Comparison of ENCODE assay signal across 21 cellular contexts in genomic region chr16:48659940-48660339, GRCh38. TPM values are rescaled to one million over a fixed set of nuclear protein-coding genes. Genes with fewer than 3 reads are reported as not detected.
DNase-seq lines count a peak whose midpoint lies in the region; ATAC-seq, FAIRE-seq and TF ChIP-seq lines count a peak whose summit lies in the region.
"Had no signal": no experiment of that assay in that cellular context is flagged by ENCODE, and none has a peak within 500 bp of the region (broad histone marks: within the 10 kb centered on the region; RNA-seq: fewer than 3 reads in every experiment).

No MANE protein-coding gene starts in this region.

- intact Hi-C loops in kidney (cut with DNase I) (no loop called here), prostate gland (cut with DNase I) (no loop called here)

- no peak overlapping the region for H3K27ac ChIP-seq in kidney (ENCODE audit: low read depth in 2 of 2, low read length in 2 of 2)
- H3K27ac ChIP-seq in prostate gland, result no peak overlapping the region
- H3K27ac ChIP-seq: 22Rv1, A549, C4-2B had no signal

- H3K4me3 ChIP-seq in kidney (ENCODE audit: low read length in 2 of 2) (no peak overlapping the region), BE2C (ENCODE audit: low read depth, low read length) (no peak overlapping the region), prostate gland (no peak overlapping the region)
- H3K4me3 ChIP-seq: A549, GM23338 had no signal

- TF ChIP-seq POLR2A in GM12891 (IDR thresholded peaks at IDR 0.05; ENCODE audit: low read depth, low read length), result no peak
- TF ChIP-seq POLR2A in prostate gland (IDR thresholded peaks at IDR 0.05), result no peak

- ATAC-seq in HG03159 (IDR thresholded peaks at IDR 0.05; ENCODE audit: unreplicated experiment), result no peak
- ATAC-seq: A549; CD8-positive, alpha-beta T cell; GM23338; HCT116 had no signal

- TF ChIP-seq CTCF in kidney (IDR thresholded peaks at IDR 0.05; ENCODE audit: borderline replicate concordance, extremely low read depth, insufficient read depth) (no peak), BE2C (IDR thresholded peaks at IDR 0.05; ENCODE audit: low read depth, low read length) (no peak), prostate gland (IDR thresholded peaks at IDR 0.05) (no peak)

- no peaks in the 10 kb centered on the region for H3K36me3 ChIP-seq in kidney (ENCODE audit: control insufficient read depth in 1 of 2, insufficient read depth in 2 of 2, low read length in 2 of 2)
- no peaks in the 10 kb centered on the region for H3K36me3 ChIP-seq in BE2C
- no peaks in the 10 kb centered on the region for H3K36me3 ChIP-seq in prostate gland

- FAIRE-seq in A204.1 (lab: Jason Lieb, UNC) (peak; percentile 82), RCC 7860 (lab: Jason Lieb, UNC) (peak; percentile 34), colon (lab: Jason Lieb, UNC) (peak; percentile 88), kidney (lab: Jason Lieb, UNC) (peak; percentile 90), GM12891 (lab: Jason Lieb, UNC) (no peak)
- FAIRE-seq: A549, D721Med had no signal

- DNase-seq in RCC 7860 (ENCODE audit: low spot score), result no peak
- DNase-seq in kidney, result no peak
- no peak for DNase-seq in BE2C
- DNase-seq in GM12891 (ENCODE audit: insufficient read length, low spot score), result no peak
- DNase-seq in prostate gland (ENCODE audit: low spot score), result no peak
- DNase-seq: ACHN; AML-193; CD4-positive, CD25-positive, alpha-beta regulatory T cell; CD8-positive, alpha-beta T cell; DMS 273 treated with DMSO at 0.1 percent for 48 hours; DMS79 treated with DMSO at 0.1 percent for 48 hours; H9 had no signal

- WGBS in prostate gland, result 68% methylated on average over 1 of the region's 1 CpG

- H3K9ac ChIP-seq in kidney (ENCODE audit: low read length in 2 of 2), result no peak overlapping the region

- no peaks in the 10 kb centered on the region for H3K4me1 ChIP-seq in kidney (ENCODE audit: control insufficient read depth in 1 of 2, insufficient read depth in 1 of 2, low read depth in 1 of 2, low read length in 2 of 2)
- H3K4me1 ChIP-seq in BE2C, result no peaks in the 10 kb centered on the region
- no peaks in the 10 kb centered on the region for H3K4me1 ChIP-seq in prostate gland (replicated peaks)
- H3K4me1 ChIP-seq: A549 had no signal

- H3K9me3 ChIP-seq in kidney (ENCODE audit: control insufficient read depth in 1 of 2, low read length in 2 of 2) (peaks cover 2 to 4% of the 10 kb centered on the region in 2 donors), BE2C (no peaks in the 10 kb centered on the region), prostate gland (no peaks in the 10 kb centered on the region)

- H3K27me3 ChIP-seq in BE2C (no peaks in the 10 kb centered on the region), prostate gland (replicated peaks; ENCODE audit: insufficient read depth) (no peaks in the 10 kb centered on the region)

TF ChIP-seq in GM12891, 5 proteins besides CTCF, POLR2A, EP300 and RAD21:
- TF ChIP-seq TAF1 (IDR thresholded peaks at IDR 0.05; ENCODE audit: low read depth, low read length) (no peak), POU2F2 (IDR thresholded peaks at IDR 0.05; ENCODE audit: low read depth, low read length) (no peak)
TF ChIP-seq in GM12891: peak in this region for 0.

RNA-seq across cellular contexts. Expression of gene N4BP1, which starts 50.0 kb away (rescaled TPM):
- total RNA-seq in kidney, result 26.2 TPM
- polyA plus RNA-seq in kidney (ENCODE audit: insufficient read depth, low read depth, low replicate concordance), result 9.7 TPM
- 14.9 TPM for polyA plus RNA-seq in BE2C (2012; ENCODE audit: insufficient read depth, insufficient read length, low read depth)
- 17.1 TPM for polyA plus RNA-seq in GM12891 (2012; ENCODE audit: low read depth, missing spikeins)
- 10 to 100 TPM; 26.1 to 26.3 TPM for total RNA-seq in prostate gland
